ENCODE assay signal across 8 cellular contexts in the genomic region with DNA sequence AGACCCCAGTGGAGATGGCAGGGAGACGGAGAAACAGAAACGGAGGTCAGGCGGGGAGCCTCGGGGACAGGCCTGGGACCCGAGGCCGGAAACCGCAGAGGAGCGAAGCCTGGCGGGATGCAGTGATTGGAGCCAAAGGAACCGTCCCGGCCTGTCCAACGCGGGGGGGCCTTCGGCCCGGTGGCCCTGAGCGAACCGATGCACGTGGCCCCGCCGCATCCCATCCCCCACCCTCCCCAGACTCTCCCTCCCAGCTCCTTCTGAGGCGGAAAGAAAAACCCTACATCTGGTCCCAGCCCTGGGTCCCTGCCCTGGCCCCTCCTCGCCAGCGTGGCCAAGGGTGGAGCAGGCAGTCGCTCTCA. TPM values are rescaled to one million over a fixed set of nuclear protein-coding genes. Genes with fewer than 3 reads are reported as not detected.
A peak's percentile ranks its signal among the peaks of the same experiment; 100 is the strongest.
DNase-seq lines count a peak whose midpoint lies in the region; ATAC-seq and TF ChIP-seq lines count a peak whose summit lies in the region.

No MANE protein-coding gene starts in this region.

- H3K9me3 Mint-ChIP-seq in activated T-helper 17 cell treated with anti-CD3 and anti-CD28 coated beads, Interleukin-2, amount 50 U/mL, for 72 hours, result no peaks in the 10 kb centered on the region

- peaks cover 12% of the 10 kb centered on the region for H3K27me3 Mint-ChIP-seq in activated T-helper 17 cell treated with anti-CD3 and anti-CD28 coated beads, Interleukin-2, amount 50 U/mL, for 72 hours

- no peaks in the 10 kb centered on the region for H3K36me3 Mint-ChIP-seq in activated T-helper 17 cell treated with anti-CD3 and anti-CD28 coated beads, Interleukin-2, amount 50 U/mL, for 72 hours (ENCODE audit: low read depth)

- H3K9ac ChIP-seq in rectal smooth muscle tissue (ENCODE audit: low read length), result peak overlapping the region; percentile 35

- WGBS in heart right ventricle, 2 donors, result 5 to 15% methylated on average over 21 to 24 of the region's 24 CpGs

- peaks cover 11% of the 10 kb centered on the region for H3K4me1 Mint-ChIP-seq in activated T-helper 17 cell treated with anti-CD3 and anti-CD28 coated beads, Interleukin-2, amount 50 U/mL, for 72 hours

- H3K27me3 ChIP-seq in heart right ventricle (peaks cover 5 to 56% (median 36%) of the 10 kb centered on the region in 7 donors), rectal smooth muscle tissue (ENCODE audit: control insufficient read depth, insufficient read depth, low read length) (peaks cover 15% of the 10 kb centered on the region)

- TF ChIP-seq CTCF in heart right ventricle (IDR thresholded peaks at IDR 0.05), result no peak
- no peak for TF ChIP-seq CTCF in GM13976 (IDR thresholded peaks at IDR 0.05; ENCODE audit: borderline replicate concordance, control extremely low read depth, extremely low read depth, insufficient read depth, missing control alignments)

- in situ Hi-C loops in GM13976 (cut with MboI; ENCODE audit: low sequenced_read_pairs, unreplicated experiment), result no loop called here

- peak; percentile 10 for DNase-seq in NCI-H1436 (lab: John Stamatoyannopoulos, UW)
- DNase-seq in NCI-H1436 treated with DMSO at 0.1 percent for 48 hours (lab: John Stamatoyannopoulos, UW), result no peak
- DNase-seq in heart right ventricle, result peak; percentile 69 to 72
- DNase-seq in activated CD4-positive, CD25-positive, alpha-beta regulatory T cell (lab: John Stamatoyannopoulos, UW), result no peak
- DNase-seq in GM13976 (ENCODE audit: low spot score), result no peak
- no peak for DNase-seq in Kasumi-1 (lab: John Stamatoyannopoulos, UW)

- peaks cover 17 to 65% (median 40%) of the 10 kb centered on the region in 9 donors for H3K4me1 ChIP-seq in heart right ventricle
- peaks cover 36% of the 10 kb centered on the region for H3K4me1 ChIP-seq in rectal smooth muscle tissue (ENCODE audit: control insufficient read depth, insufficient read depth, low read length)

- intact Hi-C loops in heart right ventricle (cut with DNase I), result no loop called here

- peak overlapping the region; percentile 85 for H3K4me3 Mint-ChIP-seq in activated T-helper 17 cell treated with anti-CD3 and anti-CD28 coated beads, Interleukin-2, amount 50 U/mL, for 72 hours

- no peak for ATAC-seq in activated T-helper 17 cell treated with anti-CD3 and anti-CD28 coated beads, Interleukin-2, amount 50 U/mL, for 72 hours (replicated peaks)
- ATAC-seq in heart right ventricle, result peak; percentile 38 to 75 (median 68)

- H3K4me3 ChIP-seq in heart right ventricle (peak overlapping the region in 9 of 10 donors; percentile 31 to 53 (median 48)), rectal smooth muscle tissue (ENCODE audit: low read length) (peak overlapping the region; percentile 62)

- H3K36me3 ChIP-seq in heart right ventricle, result no peaks in the 10 kb centered on the region
- H3K36me3 ChIP-seq in rectal smooth muscle tissue (ENCODE audit: control insufficient read depth, insufficient read depth, low read length), result no peaks in the 10 kb centered on the region

- H3K27ac ChIP-seq in heart right ventricle, result peak overlapping the region in 9 of 10 donors; percentile 13 to 82 (median 70)
- peak overlapping the region; percentile 86 for H3K27ac ChIP-seq in rectal smooth muscle tissue (ENCODE audit: low read depth, low read length)

- peak overlapping the region; percentile 89 for H3K27ac Mint-ChIP-seq in activated T-helper 17 cell treated with anti-CD3 and anti-CD28 coated beads, Interleukin-2, amount 50 U/mL, for 72 hours

- no peaks in the 10 kb centered on the region for H3K9me3 ChIP-seq in heart right ventricle

RNA-seq across cellular contexts. Expression of a gene that starts 1.2 kb away (rescaled TPM):
- total RNA-seq in activated T-helper 17 cell treated with anti-CD3 and anti-CD28 coated beads, Interleukin-2, amount 50 U/mL, for 72 hours, result 1 to 10 TPM; 2.2 to 4.4 TPM
- total RNA-seq in heart right ventricle, result 1 to 10 TPM in 4 of 10 donors, under 1 TPM in 5, not detected in 1; 0.25 to 2.7 (median 0.64) TPM
- 1 to 10 TPM; 1.5 to 1.8 TPM for polyA plus RNA-seq in heart right ventricle

RNA-seq across cellular contexts. Expression of a gene that starts 21.6 kb away (rescaled TPM):
- total RNA-seq in activated T-helper 17 cell treated with anti-CD3 and anti-CD28 coated beads, Interleukin-2, amount 50 U/mL, for 72 hours, result 10 to 100 TPM; 29.0 to 51.6 TPM
- 10 to 100 TPM; 12.8 to 18.8 (median 15.2) TPM for total RNA-seq in heart right ventricle
- polyA plus RNA-seq in heart right ventricle, result 10 to 100 TPM; 17.0 to 45.2 TPM

RNA-seq across cellular contexts. Expression of a gene that starts 21.9 kb away (rescaled TPM):
- total RNA-seq in activated T-helper 17 cell treated with anti-CD3 and anti-CD28 coated beads, Interleukin-2, amount 50 U/mL, for 72 hours, result 10 to 100 TPM; 38.8 to 74.9 TPM
- 10 to 100 TPM; 10.5 to 17.5 (median 15.2) TPM for total RNA-seq in heart right ventricle
- 10 to 100 TPM in 1 of 2 donors, 1 to 10 TPM in 1; 5.7 to 11.3 TPM for polyA plus RNA-seq in heart right ventricle

RNA-seq across cellular contexts. Expression of a gene that starts 29.4 kb away (rescaled TPM):
- under 1 TPM in 1 of 2 donors, not detected in 1; 0.05 TPM for total RNA-seq in activated T-helper 17 cell treated with anti-CD3 and anti-CD28 coated beads, Interleukin-2, amount 50 U/mL, for 72 hours
- total RNA-seq in heart right ventricle, result 100 to 1,000 TPM in 9 of 10 donors, 10 to 100 TPM in 1; 84.6 to 389 (median 196) TPM
- polyA plus RNA-seq in heart right ventricle, result 100 to 1,000 TPM in 1 of 2 donors, 10 to 100 TPM in 1; 46.8 to 116 TPM

RNA-seq across cellular contexts. Expression of a gene that starts 34.3 kb away (rescaled TPM):
- total RNA-seq in activated T-helper 17 cell treated with anti-CD3 and anti-CD28 coated beads, Interleukin-2, amount 50 U/mL, for 72 hours, result 10 to 100 TPM; 58.8 to 67.0 TPM
- total RNA-seq in heart right ventricle, result 100 to 1,000 TPM in 2 of 10 donors, 10 to 100 TPM in 8; 70.3 to 105 (median 86.7) TPM
- polyA plus RNA-seq in heart right ventricle, result 100 to 1,000 TPM; 157 to 250 TPM

Comparison
In these comparisons a context has a peak if more than half of its experiments do, and no peak if none do; other contexts are left out.
1. DNase-seq: peak in NCI-H1436 (single experiment) and heart right ventricle (2 of 2); none in NCI-H1436 treated with DMSO at 0.1 percent for 48 hours (single experiment), activated CD4-positive, CD25-positive, alpha-beta regulatory T cell (0 of 4), GM13976 (single experiment) and Kasumi-1 (0 of 2).